ENCODE assay signal across 8 cellular contexts in genomic region chr4:68349361-68350360, GRCh38. TPM values are rescaled to one million over a fixed set of nuclear protein-coding genes. Genes with fewer than 3 reads are reported as not detected.
DNase-seq lines count a peak whose midpoint lies in the region; TF ChIP-seq lines count a peak whose summit lies in the region.

Gene YTHDC1 (minus strand): TSS chr4:68350090. CDS start chr4:68349753, 337 bp downstream.

- CTCF ChIA-PET in HEK293T (lab: Yijun Ruan, JAX): no interaction called here

- H3K4me3 ChIP-seq in neuron (ENCODE audit: low read length) (peak within 1 kb of the TSS; percentile 88), subcutaneous abdominal adipose tissue (ENCODE audit: low read depth in 1 of 5, low read length in 5 of 5) (peak within 1 kb of the TSS; percentile 89 to 97 (median 94))

- H3K27me3 ChIP-seq in neuron (ENCODE audit: insufficient read depth, low read length) (peaks cover 6% of the 10 kb centered on the region), subcutaneous abdominal adipose tissue (ENCODE audit: control insufficient read depth in 5 of 5, insufficient read depth in 4 of 5, low read length in 5 of 5) (no peaks in the 10 kb centered on the region)

- in situ Hi-C loops in SK-MEL-5 (cut with HindIII; ENCODE audit: low pct_unique_long_range_greater_than_20kb, low sequenced_read_pairs): no loop called here

- peak within 1 kb of the TSS; percentile 65 for H2AFZ ChIP-seq in neuron (ENCODE audit: low read depth, low read length)

- no peaks in the 10 kb centered on the region for H3K9me3 ChIP-seq in neuron (ENCODE audit: low read length)
- no peaks in the 10 kb centered on the region for H3K9me3 ChIP-seq in subcutaneous abdominal adipose tissue (ENCODE audit: control insufficient read depth in 5 of 5, low read length in 5 of 5)

- H3K4me1 ChIP-seq in neuron (ENCODE audit: insufficient read depth, low read length): peaks cover 15% of the 10 kb centered on the region
- H3K4me1 ChIP-seq in subcutaneous abdominal adipose tissue (ENCODE audit: control insufficient read depth in 5 of 5, insufficient read depth in 5 of 5, low read length in 5 of 5): peaks cover 0 to 40% (median 38%) of the 10 kb centered on the region in 5 donors

- H3K9ac ChIP-seq in subcutaneous abdominal adipose tissue (ENCODE audit: low read length in 5 of 5): peak within 1 kb of the TSS; percentile 91 to 99 (median 97)

- DNase-seq in GM03348 (ENCODE audit: low spot score) (peak; percentile 95), HEK293T (ENCODE audit: extremely low spot score) (peak; percentile 92), MV-4-11 (lab: John Stamatoyannopoulos, UW) (peak; percentile 88), SK-MEL-5 (ENCODE audit: low read depth, low spot score) (peak; percentile 94), foreskin melanocyte (peak; percentile 92)
- peak; percentile 96 for DNase-seq in activated naive CD4-positive, alpha-beta T cell treated with Interleukin-2 at 50 U/mL for 16 hours

- peaks cover 7% of the 10 kb centered on the region for H3K36me3 ChIP-seq in neuron (ENCODE audit: insufficient read depth, low read length)
- no peaks in the 10 kb centered on the region for H3K36me3 ChIP-seq in subcutaneous abdominal adipose tissue (ENCODE audit: control insufficient read depth in 5 of 5, insufficient read depth in 5 of 5, low read length in 5 of 5)

- peak within 1 kb of the TSS; percentile 97 for H3K27ac ChIP-seq in subcutaneous abdominal adipose tissue (ENCODE audit: low read depth, low read length)

- POLR2A ChIA-PET in HEK293T (lab: Yijun Ruan, JAX): interaction anchor here (1.0 kb wide), 1 partner anchor 167 kb away, joined by 3 read pairs; no protein-coding TSS in a partner anchor

TF ChIP-seq in HEK293T, 16 proteins besides CTCF, POLR2A, EP300 and RAD21:
- peak; percentile 7; the same call in 1 of the 2 replicates for TF ChIP-seq ELF4 (IDR thresholded peaks at IDR 0.05)
- TF ChIP-seq HDGF (IDR thresholded peaks at IDR 0.05; ENCODE audit: borderline replicate concordance): no peak
- peak; percentile 55; the same call in 1 of the 2 replicates for TF ChIP-seq L3MBTL2 (conservative IDR thresholded peaks at IDR 0.05)
- TF ChIP-seq CTBP1 (IDR thresholded peaks at IDR 0.05; ENCODE audit: borderline replicate concordance): no peak
- TF ChIP-seq PKNOX1 (IDR thresholded peaks at IDR 0.05): 0 out of 2 replicates have a peak, but pooled peaks have one; percentile 19
- TF ChIP-seq FOXA1 (IDR thresholded peaks at IDR 0.05): no peak
- no peak for TF ChIP-seq LEF1 (IDR thresholded peaks at IDR 0.05; ENCODE audit: borderline replicate concordance)
- peak; percentile 66; the same call in 1 of the 2 replicates for TF ChIP-seq NFRKB (IDR thresholded peaks at IDR 0.05)
- peak; percentile 83; the same call in 1 of the 2 replicates for TF ChIP-seq FOXK2 (IDR thresholded peaks at IDR 0.05)

RNA-seq across cellular contexts. Expression of gene YTHDC1, which starts in this region (rescaled TPM):
- 26.9 and 28.5 TPM in 2 replicates for total RNA-seq in SK-MEL-5 (2014; rRNA removed; shearing (Covaris generic))
- polyA plus RNA-seq in SK-MEL-5 (2015; cell fraction: cytosol; rRNA removed): 35.3 and 36.6 TPM in 2 replicates
- 67.1 and 79.5 TPM in 2 replicates for polyA plus RNA-seq in SK-MEL-5 (2015; cell fraction: nucleus; rRNA removed)

Comparison
In these comparisons a context has a peak if more than half of its experiments do, and no peak if none do; other contexts are left out.
1. Peak in every context shown above with its lines: DNase-seq, H3K4me3 ChIP-seq and H3K27ac ChIP-seq.